In the genomic region with DNA sequence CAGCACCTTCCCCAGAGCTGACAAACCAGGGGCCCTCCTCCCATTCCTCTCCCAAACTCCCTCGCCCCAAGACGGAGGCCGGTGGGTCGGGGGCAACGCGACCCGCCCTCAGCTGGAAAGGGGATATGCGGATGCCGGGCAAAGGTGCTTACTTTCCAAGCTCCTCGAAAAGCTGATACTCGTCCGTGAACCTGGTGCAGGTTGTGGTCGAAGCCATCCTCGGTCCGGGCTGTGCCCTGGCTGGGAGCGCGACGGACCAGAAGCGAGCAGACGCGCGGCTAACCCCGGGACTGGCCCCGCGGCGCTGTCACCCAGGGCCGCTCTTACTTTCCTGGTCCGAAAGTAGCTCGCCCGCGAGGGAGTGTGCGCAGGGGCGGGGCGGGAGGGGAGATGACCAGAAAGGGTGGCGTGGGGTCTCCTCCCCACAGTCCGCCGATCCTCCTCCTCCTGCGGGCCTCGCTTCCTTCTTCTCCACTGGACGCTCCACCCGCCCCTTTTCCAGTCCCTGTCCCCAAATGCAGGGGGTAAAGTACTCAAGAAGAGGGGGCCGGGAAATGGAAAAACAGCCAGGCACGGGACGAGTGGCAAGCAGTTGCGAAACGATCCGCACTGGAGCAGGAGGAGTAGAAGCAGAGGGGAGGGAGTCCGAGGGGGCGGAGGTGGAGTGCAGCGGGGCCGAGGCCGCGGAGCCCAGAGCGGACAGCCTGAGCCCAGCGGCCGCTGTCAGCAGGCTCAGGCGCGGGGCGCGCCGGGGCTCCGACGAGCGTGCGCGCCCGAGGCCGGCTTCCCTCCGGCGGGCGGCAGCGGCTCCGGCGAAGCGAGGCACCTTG, we compare ENCODE assay signal across 7 cellular contexts. TPM values are rescaled to one million over a fixed set of nuclear protein-coding genes. Genes with fewer than 3 reads are reported as not detected.
A peak's percentile ranks its signal among the peaks of the same experiment; 100 is the strongest.
DNase-seq lines count a peak whose midpoint lies in the region; ATAC-seq and TF ChIP-seq lines count a peak whose summit lies in the region.

No MANE protein-coding gene starts in this region.

- H4K20me1 ChIP-seq in HCT116 (ENCODE audit: insufficient read depth) = no peaks in the 10 kb centered on the region

- H3K9me2 ChIP-seq in HCT116 (ENCODE audit: insufficient read depth) = no peaks in the 10 kb centered on the region

- H3K4me3 Mint-ChIP-seq in activated CD4-positive, alpha-beta T cell treated with anti-CD3 and anti-CD28 coated beads, Interleukin-2, amount 10 ng/mL, durations not matched to agents 24 days and 14 days = peak overlapping the region; percentile 95

- no peak for TF ChIP-seq POLR2A in HCT116 (IDR thresholded peaks at IDR 0.05; ENCODE audit: borderline replicate concordance, extremely low read depth, insufficient read depth, insufficient read length)

- BruUV-seq in HCT116 (replicated peaks; lab: Mats Ljungman, UMichigan) = no TSS peak

- ATAC-seq in GM18502 (IDR thresholded peaks at IDR 0.05; ENCODE audit: poor library complexity, unreplicated experiment) (peak; percentile 25), HCT116 (peak; percentile 63), left lung (peak; percentile 61)

- H3K27me3 Mint-ChIP-seq in activated CD4-positive, alpha-beta T cell treated with anti-CD3 and anti-CD28 coated beads, Interleukin-2, amount 10 ng/mL, durations not matched to agents 24 days and 14 days = peaks cover 3% of the 10 kb centered on the region

- peak overlapping the region; percentile 99 for H3K27ac Mint-ChIP-seq in activated CD4-positive, alpha-beta T cell treated with anti-CD3 and anti-CD28 coated beads, Interleukin-2, amount 10 ng/mL, durations not matched to agents 24 days and 14 days

- TF ChIP-seq RAD21 in HCT116 (IDR thresholded peaks at IDR 0.05; ENCODE audit: low read depth) = no peak

- H3K9me3 ChIP-seq in HCT116 (ENCODE audit: control insufficient read depth in 1 of 2, insufficient read depth in 1 of 2, low read depth in 1 of 2, low read length in 2 of 2) = no peaks in the 10 kb centered on the region
- H3K9me3 ChIP-seq in left lung = no peaks in the 10 kb centered on the region

- peaks cover 27% of the 10 kb centered on the region for H3K36me3 Mint-ChIP-seq in activated CD4-positive, alpha-beta T cell treated with anti-CD3 and anti-CD28 coated beads, Interleukin-2, amount 10 ng/mL, durations not matched to agents 24 days and 14 days (ENCODE audit: low read depth)

- H3K9me3 Mint-ChIP-seq in activated CD4-positive, alpha-beta T cell treated with anti-CD3 and anti-CD28 coated beads, Interleukin-2, amount 10 ng/mL, durations not matched to agents 24 days and 14 days = no peaks in the 10 kb centered on the region

- H3K27me3 ChIP-seq in HCT116 (ENCODE audit: insufficient read depth, low read length) (no peaks in the 10 kb centered on the region), left lung (peaks cover 0 to 18% of the 10 kb centered on the region in 2 donors)

- H3K79me2 ChIP-seq in HCT116 (ENCODE audit: insufficient read depth, low read length) = peaks cover 40% of the 10 kb centered on the region

- H3K27ac ChIP-seq in HCT116 (ENCODE audit: low read depth, low read length) = peak overlapping the region; percentile 95
- H3K27ac ChIP-seq in left lung = peak overlapping the region; percentile 98 to 100

- H3K4me1 Mint-ChIP-seq in activated CD4-positive, alpha-beta T cell treated with anti-CD3 and anti-CD28 coated beads, Interleukin-2, amount 10 ng/mL, durations not matched to agents 24 days and 14 days = peaks cover 47% of the 10 kb centered on the region

- H2AFZ ChIP-seq in HCT116 (ENCODE audit: low read depth, low read length, poor library complexity, severe bottlenecking) = no peak overlapping the region

- TF ChIP-seq CTCF in HCT116 (IDR thresholded peaks at IDR 0.05 in 2 of 3, conservative IDR thresholded peaks at IDR 0.05 in 1 of 3; ENCODE audit: borderline replicate concordance in 1 of 3, insufficient read depth in 1 of 3, low read depth in 2 of 3, low read length in 2 of 3) (no peak), left lung (IDR thresholded peaks at IDR 0.05) (no peak)

- H3K36me3 ChIP-seq in HCT116 (ENCODE audit: control insufficient read depth in 1 of 2, insufficient read depth in 2 of 2, low read length in 2 of 2) = no peaks in the 10 kb centered on the region
- H3K36me3 ChIP-seq in left lung = no peaks in the 10 kb centered on the region

- intact Hi-C loops in HCT116 (cut with micrococcal nuclease) (loop anchor here (1.0 to 10.0 kb wide), 6 partner anchors 214 to 466 kb away; no protein-coding TSS in a partner anchor), left lung (cut with DNase I) (loop anchor here in 1 of 2 donors (10.0 kb wide), 2 partner anchors 216 to 366 kb away; no protein-coding TSS in a partner anchor)
- intact Hi-C loops in activated CD4-positive, alpha-beta T cell treated with anti-CD3 and anti-CD28 coated beads, Interleukin-2, amount 10 ng/mL, durations not matched to agents 24 days and 14 days (cut with micrococcal nuclease) = no loop called here

- CTCF ChIA-PET in HCT116 (lab: Charles Lee) = interaction anchor here (1.2 kb wide), 1 partner anchor 213 kb away, joined by 6 read pairs; no protein-coding TSS in a partner anchor

- RAD21 ChIA-PET in HCT116 (lab: Charles Lee; ENCODE audit: low non-redundant PET in 1 of 2, low total read pairs in 2 of 2, uncharacterized antibody in 2 of 2, unreplicated experiment in 2 of 2) = interaction anchor here in 1 of 2 experiments (1.1 kb wide), 1 partner anchor 187 kb away, joined by 3 read pairs; no protein-coding TSS in a partner anchor

- H3K4me1 ChIP-seq in HCT116 (ENCODE audit: control insufficient read depth in 1 of 2, insufficient read depth in 2 of 2, low read length in 2 of 2) = peaks cover 15 to 27% of the 10 kb centered on the region in 2 experiments
- H3K4me1 ChIP-seq in left lung = peaks cover 3 to 42% of the 10 kb centered on the region in 2 donors

- peak overlapping the region; percentile 83 for H3K9ac ChIP-seq in HCT116 (ENCODE audit: low read length)

- POLR2A ChIA-PET in HCT116 (lab: Charles Lee) = interaction anchor here (0.8 kb wide), 1 partner anchor 294 kb away, joined by 3 read pairs; no protein-coding TSS in a partner anchor

- peak overlapping the region; percentile 95 for H3K4me2 ChIP-seq in HCT116 (ENCODE audit: low read length)

- peak overlapping the region; percentile 79 to 88 for H3K4me3 ChIP-seq in HCT116 (replicated peaks in 1 of 2; ENCODE audit: low read depth in 1 of 2, low read length in 2 of 2)
- H3K4me3 ChIP-seq in left lung = peak overlapping the region; percentile 64 to 79

- no peak for DNase-seq in HCT116 (ENCODE audit: low read depth, low spot score)
- DNase-seq in NCI-H1092 (lab: John Stamatoyannopoulos, UW) = peak; percentile 76
- peak; percentile 83 for DNase-seq in activated CD4-positive, alpha-beta T cell treated with anti-CD3 and anti-CD28 coated beads, Interleukin-2, amount 10 ng/mL, durations not matched to agents 24 days and 14 days
- DNase-seq in dermis blood vessel endothelial cell = peak; percentile 72
- peak; percentile 86 to 92 for DNase-seq in left lung
- DNase-seq in stimulated activated CD4-positive, alpha-beta T cell treated with anti-CD3 and anti-CD28 coated beads, Interleukin-2, amount 100 ng/mL, for 4 hours (ENCODE audit: low read depth) = peak; percentile 21

TF ChIP-seq in HCT116, 20 proteins besides CTCF, POLR2A, EP300 and RAD21:
- TF ChIP-seq, protein P1, sequence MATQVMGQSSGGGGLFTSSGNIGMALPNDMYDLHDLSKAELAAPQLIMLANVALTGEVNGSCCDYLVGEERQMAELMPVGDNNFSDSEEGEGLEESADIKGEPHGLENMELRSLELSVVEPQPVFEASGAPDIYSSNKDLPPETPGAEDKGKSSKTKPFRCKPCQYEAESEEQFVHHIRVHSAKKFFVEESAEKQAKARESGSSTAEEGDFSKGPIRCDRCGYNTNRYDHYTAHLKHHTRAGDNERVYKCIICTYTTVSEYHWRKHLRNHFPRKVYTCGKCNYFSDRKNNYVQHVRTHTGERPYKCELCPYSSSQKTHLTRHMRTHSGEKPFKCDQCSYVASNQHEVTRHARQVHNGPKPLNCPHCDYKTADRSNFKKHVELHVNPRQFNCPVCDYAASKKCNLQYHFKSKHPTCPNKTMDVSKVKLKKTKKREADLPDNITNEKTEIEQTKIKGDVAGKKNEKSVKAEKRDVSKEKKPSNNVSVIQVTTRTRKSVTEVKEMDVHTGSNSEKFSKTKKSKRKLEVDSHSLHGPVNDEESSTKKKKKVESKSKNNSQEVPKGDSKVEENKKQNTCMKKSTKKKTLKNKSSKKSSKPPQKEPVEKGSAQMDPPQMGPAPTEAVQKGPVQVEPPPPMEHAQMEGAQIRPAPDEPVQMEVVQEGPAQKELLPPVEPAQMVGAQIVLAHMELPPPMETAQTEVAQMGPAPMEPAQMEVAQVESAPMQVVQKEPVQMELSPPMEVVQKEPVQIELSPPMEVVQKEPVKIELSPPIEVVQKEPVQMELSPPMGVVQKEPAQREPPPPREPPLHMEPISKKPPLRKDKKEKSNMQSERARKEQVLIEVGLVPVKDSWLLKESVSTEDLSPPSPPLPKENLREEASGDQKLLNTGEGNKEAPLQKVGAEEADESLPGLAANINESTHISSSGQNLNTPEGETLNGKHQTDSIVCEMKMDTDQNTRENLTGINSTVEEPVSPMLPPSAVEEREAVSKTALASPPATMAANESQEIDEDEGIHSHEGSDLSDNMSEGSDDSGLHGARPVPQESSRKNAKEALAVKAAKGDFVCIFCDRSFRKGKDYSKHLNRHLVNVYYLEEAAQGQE (IDR thresholded peaks at IDR 0.05; ENCODE audit: low read depth) = no peak
- TF ChIP-seq SRF (IDR thresholded peaks at IDR 0.05; ENCODE audit: low read depth) = no peak
- no peak for TF ChIP-seq SP1 (IDR thresholded peaks at IDR 0.05; ENCODE audit: low read depth)
- peak; percentile 53 for TF ChIP-seq ZFX (IDR thresholded peaks at IDR 0.05)
- TF ChIP-seq POLR2AphosphoS5 (IDR thresholded peaks at IDR 0.05; ENCODE audit: low read depth, low read length) = no peak
- no peak for TF ChIP-seq YY1 (IDR thresholded peaks at IDR 0.05; ENCODE audit: extremely low read depth, insufficient replicate concordance, low read depth, low read length)

RNA-seq across cellular contexts. Expression of a gene that starts 0.5 kb away (rescaled TPM):
- 67.0 TPM for total RNA-seq in HCT116 (2021; ENCODE audit: unreplicated experiment)
- polyA plus RNA-seq in HCT116 (2012) = 28.8 and 36.2 TPM in 2 replicates
- 63.8 and 69.3 TPM in 2 replicates for total RNA-seq in activated CD4-positive, alpha-beta T cell treated with anti-CD3 and anti-CD28 coated beads, Interleukin-2, amount 10 ng/mL, durations not matched to agents 24 days and 14 days
- 64.8 and 82.7 TPM in 2 replicates for total RNA-seq in dermis blood vessel endothelial cell
- 10 to 100 TPM; 50.3 to 55.9 TPM for total RNA-seq in left lung
